Comparison of ENCODE assay signal across 13 cellular contexts in the genomic region with DNA sequence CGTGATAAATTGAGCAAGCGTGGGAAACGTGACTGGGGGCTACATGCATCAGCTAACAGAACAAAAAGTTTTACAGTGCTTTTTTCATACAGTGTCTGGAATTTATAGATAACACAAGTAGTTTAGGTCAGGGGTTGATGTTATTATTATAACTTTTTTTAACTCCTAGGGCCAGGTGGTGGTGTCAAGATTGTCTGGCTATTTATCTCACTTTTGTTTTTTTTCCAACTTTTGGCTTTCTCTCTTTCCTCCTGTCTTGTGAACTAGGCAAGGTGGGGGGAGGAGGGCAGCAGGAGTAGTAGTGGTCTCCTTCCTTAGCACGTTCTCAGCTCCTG. TPM values are rescaled to one million over a fixed set of nuclear protein-coding genes. Genes with fewer than 3 reads are reported as not detected.
DNase-seq lines count a peak whose midpoint lies in the region; ATAC-seq, FAIRE-seq and TF ChIP-seq lines count a peak whose summit lies in the region.
"Not testable (repeated sequence)": the region's sequence is repeated elsewhere in the genome, so short reads cannot be mapped to it uniquely, and the experiment has no call there.
"Had no signal": no experiment of that assay in that cellular context is flagged by ENCODE, and none has a peak within 500 bp of the region (broad histone marks: within the 10 kb centered on the region; RNA-seq: fewer than 3 reads in every experiment).

No MANE protein-coding gene starts in this region.

- H3K4me1 ChIP-seq in KMS-11 (ENCODE audit: low read depth, poor library complexity, severe bottlenecking) (peaks cover 26% of the 10 kb centered on the region), Panc1 (ENCODE audit: control insufficient read depth, insufficient read depth, low read length) (peaks cover 19% of the 10 kb centered on the region), K562 (replicated peaks in 1 of 2; ENCODE audit: control insufficient read depth in 2 of 2, insufficient read depth in 2 of 2, low read length in 2 of 2) (peaks cover 12 to 28% of the 10 kb centered on the region in 2 experiments; a peak in 4 of 5 replicates)

- H3K4me3 ChIP-seq in KMS-11 (IDR thresholded peaks at IDR 0.05; ENCODE audit: insufficient read depth, low read depth, low read length); Panc1 (ENCODE audit: low read depth in 2 of 2, low read length in 2 of 2); K562: not testable (repeated sequence)

- H3K9me1 ChIP-seq in K562 (ENCODE audit: control insufficient read depth, insufficient read depth, low read length): not testable (repeated sequence)

- not testable (repeated sequence) for H3K36me3 Mint-ChIP-seq in WTC11; activated CD8-positive, alpha-beta T cell treated with anti-CD3 and anti-CD28 coated beads for 36 hours (ENCODE audit: low read depth); activated T-helper 2 cell treated with anti-CD3 and anti-CD28 coated beads, Interferon-gamma antibody, Interleukin-2, Interleukin-4, amounts not matched to agents 10 μg/mL and 5 μg/mL and 100 μg/mL, durations not matched to agents 14 hours and 24 hours and 36 hours (ENCODE audit: low read depth); stimulated activated effector memory CD8-positive, alpha-beta T cell treated with anti-CD3 and anti-CD28 coated beads, Interleukin-12 subunit alpha, Interleukin-12 subunit beta, amount 100 ng/mL, for 72 hours

- not testable (repeated sequence) for ATAC-seq in Panc1; WTC11; activated CD8-positive, alpha-beta T cell treated with anti-CD3 and anti-CD28 coated beads for 36 hours; K562; stimulated activated effector memory CD8-positive, alpha-beta T cell treated with anti-CD3 and anti-CD28 coated beads, Interleukin-12 subunit alpha, Interleukin-12 subunit beta, amount 100 ng/mL, for 72 hours

- CTCF ChIA-PET in Panc1 (lab: Charles Lee); K562 (lab: Yijun Ruan, JAX; ENCODE audit: low intra/inter-chr PET ratio): not testable (repeated sequence)
- CTCF ChIA-PET in WTC11 (lab: Charles Lee): interaction anchor here (3.6 kb wide), 1 partner anchor 30 kb away, joined by 17 read pairs; no protein-coding TSS in a partner anchor
- CTCF ChIA-PET in activated CD8-positive, alpha-beta T cell treated with anti-CD3 and anti-CD28 coated beads for 36 hours (lab: Charles Lee): interaction anchor here (4.2 kb wide), 1 partner anchor 28 kb away, joined by 25 read pairs; no protein-coding TSS in a partner anchor

- H3K9me3 Mint-ChIP-seq in WTC11; activated CD8-positive, alpha-beta T cell treated with anti-CD3 and anti-CD28 coated beads for 36 hours; activated T-helper 2 cell treated with anti-CD3 and anti-CD28 coated beads, Interferon-gamma antibody, Interleukin-2, Interleukin-4, amounts not matched to agents 10 μg/mL and 5 μg/mL and 100 μg/mL, durations not matched to agents 14 hours and 24 hours and 36 hours; stimulated activated effector memory CD8-positive, alpha-beta T cell treated with anti-CD3 and anti-CD28 coated beads, Interleukin-12 subunit alpha, Interleukin-12 subunit beta, amount 100 ng/mL, for 72 hours: not testable (repeated sequence)

- not testable (repeated sequence) for TF ChIP-seq POLR2A in K562 (conservative IDR thresholded peaks at IDR 0.05)

- H3K27ac Mint-ChIP-seq in WTC11: peak overlapping the region; percentile 10; the same call in 1 of the 2 replicates
- peak overlapping the region; percentile 74 for H3K27ac Mint-ChIP-seq in activated CD8-positive, alpha-beta T cell treated with anti-CD3 and anti-CD28 coated beads for 36 hours
- H3K27ac Mint-ChIP-seq in activated T-helper 2 cell treated with anti-CD3 and anti-CD28 coated beads, Interferon-gamma antibody, Interleukin-2, Interleukin-4, amounts not matched to agents 10 μg/mL and 5 μg/mL and 100 μg/mL, durations not matched to agents 14 hours and 24 hours and 36 hours: peak overlapping the region; percentile 31
- H3K27ac Mint-ChIP-seq in stimulated activated effector memory CD8-positive, alpha-beta T cell treated with anti-CD3 and anti-CD28 coated beads, Interleukin-12 subunit alpha, Interleukin-12 subunit beta, amount 100 ng/mL, for 72 hours: peak overlapping the region; percentile 86

- not testable (repeated sequence) for DNase-seq in Panc1 (ENCODE audit: low read depth, low spot score); WTC11 (ENCODE audit: low spot score); activated CD8-positive, alpha-beta T cell treated with anti-CD3 and anti-CD28 coated beads for 36 hours; activated T-helper 2 cell treated with anti-CD3 and anti-CD28 coated beads, Interferon-gamma antibody, Interleukin-2, Interleukin-4, amounts not matched to agents 10 μg/mL and 5 μg/mL and 100 μg/mL, durations not matched to agents 14 hours and 24 hours and 36 hours (ENCODE audit: low spot score); stimulated activated effector memory CD8-positive, alpha-beta T cell treated with anti-CD3 and anti-CD28 coated beads, Interleukin-12 subunit alpha, Interleukin-12 subunit beta, amount 100 ng/mL, for 72 hours (ENCODE audit: low spot score in 2 of 2)
- DNase-seq in K562 (ENCODE audit: extremely low read depth in 1 of 4, low spot score in 3 of 4): peak in 1 of 4 experiments; percentile 61

- peak; percentile 56 for TF ChIP-seq EP300 in K562 (IDR thresholded peaks at IDR 0.05; ENCODE audit: low read length)

- peak overlapping the region; percentile 70 for H2AFZ ChIP-seq in KMS-11 (ENCODE audit: low read depth)
- H2AFZ ChIP-seq in K562 (ENCODE audit: low read depth, low read length): peak overlapping the region; percentile 10; the same call in 1 of the 2 replicates

- TF ChIP-seq CTCF in KMS-11 (conservative IDR thresholded peaks at IDR 0.05; ENCODE audit: low read depth, low read length); Panc1 (IDR thresholded peaks at IDR 0.05); WTC11 (IDR thresholded peaks at IDR 0.05); activated CD8-positive, alpha-beta T cell treated with anti-CD3 and anti-CD28 coated beads for 36 hours (IDR thresholded peaks at IDR 0.05); K562 (IDR thresholded peaks at IDR 0.05 in 2 of 3, conservative IDR thresholded peaks at IDR 0.05 in 1 of 3; ENCODE audit: insufficient read depth in 2 of 3, low read depth in 1 of 3, low read length in 3 of 3): not testable (repeated sequence)

- H3K27me3 Mint-ChIP-seq in WTC11 (ENCODE audit: low read depth); activated CD8-positive, alpha-beta T cell treated with anti-CD3 and anti-CD28 coated beads for 36 hours; activated T-helper 2 cell treated with anti-CD3 and anti-CD28 coated beads, Interferon-gamma antibody, Interleukin-2, Interleukin-4, amounts not matched to agents 10 μg/mL and 5 μg/mL and 100 μg/mL, durations not matched to agents 14 hours and 24 hours and 36 hours (ENCODE audit: low read depth): not testable (repeated sequence)

- H3K79me2 ChIP-seq in KMS-11 (ENCODE audit: insufficient read depth, low read depth); K562 (ENCODE audit: control insufficient read depth, insufficient read depth, low read length): not testable (repeated sequence)

- not testable (repeated sequence) for H3K9me3 ChIP-seq in Panc1 (ENCODE audit: control insufficient read depth, insufficient read depth, low read depth, low read length); K562 (replicated peaks; ENCODE audit: control insufficient read depth, insufficient read depth, low read depth, low read length)

- H3K9ac ChIP-seq in KMS-11: 0 out of 2 replicates have a peak overlapping the region, but pooled peaks have one; percentile 24
- peak overlapping the region in 1 of 2 experiments; percentile 18; a peak in 1 of 4 replicates for H3K9ac ChIP-seq in K562 (ENCODE audit: insufficient read depth in 1 of 2, low read depth in 2 of 2, low read length in 2 of 2)

- not testable (repeated sequence) for FAIRE-seq in K562 (lab: Jason Lieb, UNC)

- H3K4me2 ChIP-seq in KMS-11: peak overlapping the region; percentile 72
- peak overlapping the region; percentile 36; the same call in 1 of the 2 replicates for H3K4me2 ChIP-seq in K562 (ENCODE audit: insufficient read depth, low read length)

- POLR2A ChIA-PET in Panc1 (lab: Charles Lee): not testable (repeated sequence)
- POLR2A ChIA-PET in WTC11 (lab: Charles Lee) (interaction anchor here (0.6 kb wide), 1 partner anchor 285 kb away, joined by 4 read pairs; no protein-coding TSS in a partner anchor), K562 (lab: Yijun Ruan, JAX) (interaction anchor here (0.6 to 1.4 kb wide), 4 partner anchors 10 to 557 kb away, joined by 3 to 5 read pairs (median 4); no protein-coding TSS in a partner anchor)
- POLR2A ChIA-PET in activated CD8-positive, alpha-beta T cell treated with anti-CD3 and anti-CD28 coated beads for 36 hours (lab: Charles Lee): interaction anchor here (0.9 to 1.8 kb wide), 4 partner anchors 11 to 25 kb away, joined by 3 to 9 read pairs (median 3); no protein-coding TSS in a partner anchor

- H3K27me3 ChIP-seq in KMS-11 (ENCODE audit: insufficient read depth, low read depth); Panc1 (ENCODE audit: control insufficient read depth, insufficient read depth, low read length); K562 (ENCODE audit: control insufficient read depth in 2 of 2, insufficient read depth in 2 of 2, low read length in 2 of 2): not testable (repeated sequence)

- peaks cover 37% of the 10 kb centered on the region for H3K4me1 Mint-ChIP-seq in WTC11
- peaks cover 23% of the 10 kb centered on the region for H3K4me1 Mint-ChIP-seq in activated CD8-positive, alpha-beta T cell treated with anti-CD3 and anti-CD28 coated beads for 36 hours (ENCODE audit: low read depth)
- peaks cover 17% of the 10 kb centered on the region for H3K4me1 Mint-ChIP-seq in activated T-helper 2 cell treated with anti-CD3 and anti-CD28 coated beads, Interferon-gamma antibody, Interleukin-2, Interleukin-4, amounts not matched to agents 10 μg/mL and 5 μg/mL and 100 μg/mL, durations not matched to agents 14 hours and 24 hours and 36 hours (ENCODE audit: low read depth)
- peaks cover 29% of the 10 kb centered on the region for H3K4me1 Mint-ChIP-seq in stimulated activated effector memory CD8-positive, alpha-beta T cell treated with anti-CD3 and anti-CD28 coated beads, Interleukin-12 subunit alpha, Interleukin-12 subunit beta, amount 100 ng/mL, for 72 hours

- BruUV-seq in Panc1 (replicated peaks; lab: Mats Ljungman, UMichigan); K562 (replicated peaks; lab: Mats Ljungman, UMichigan): not testable (repeated sequence)

- WGBS in K562 (ENCODE audit: insufficient coverage, low coverage, missing lambda C conversion rate): 5% methylated on average over 4 of the region's 4 CpGs

- intact Hi-C loops in Panc1 (cut with micrococcal nuclease; ENCODE audit: unreplicated experiment); activated CD8-positive, alpha-beta T cell treated with anti-CD3 and anti-CD28 coated beads for 36 hours (cut with micrococcal nuclease); activated T-helper 2 cell treated with anti-CD3 and anti-CD28 coated beads, Interferon-gamma antibody, Interleukin-2, Interleukin-4, amounts not matched to agents 10 μg/mL and 5 μg/mL and 100 μg/mL, durations not matched to agents 14 hours and 24 hours and 36 hours (cut with micrococcal nuclease); K562 (cut with micrococcal nuclease): not testable (repeated sequence)

- not testable (repeated sequence) for H3K36me3 ChIP-seq in KMS-11 (ENCODE audit: insufficient read depth); Panc1 (ENCODE audit: control insufficient read depth, insufficient read depth, low read length); K562 (ENCODE audit: control insufficient read depth, insufficient read depth, low read length)

- in situ Hi-C loops in Panc1 (cut with HindIII; ENCODE audit: low pct_unique_long_range_greater_than_20kb, low sequenced_read_pairs); K562 (cut with MboI): not testable (repeated sequence)

- not testable (repeated sequence) for TF ChIP-seq RAD21 in K562 (CRISPR knock-in tag; conservative IDR thresholded peaks at IDR 0.05 in 1 of 2, IDR thresholded peaks at IDR 0.05 in 1 of 2)

- not testable (repeated sequence) for H4K20me1 ChIP-seq in KMS-11 (ENCODE audit: insufficient read depth); K562 (replicated peaks; ENCODE audit: control insufficient read depth, insufficient read depth, low read length)

- H3K4me3 Mint-ChIP-seq in WTC11; activated CD8-positive, alpha-beta T cell treated with anti-CD3 and anti-CD28 coated beads for 36 hours; activated T-helper 2 cell treated with anti-CD3 and anti-CD28 coated beads, Interferon-gamma antibody, Interleukin-2, Interleukin-4, amounts not matched to agents 10 μg/mL and 5 μg/mL and 100 μg/mL, durations not matched to agents 14 hours and 24 hours and 36 hours (ENCODE audit: low read depth): not testable (repeated sequence)
- peak overlapping the region; percentile 54 for H3K4me3 Mint-ChIP-seq in stimulated activated effector memory CD8-positive, alpha-beta T cell treated with anti-CD3 and anti-CD28 coated beads, Interleukin-12 subunit alpha, Interleukin-12 subunit beta, amount 100 ng/mL, for 72 hours

- H3K27ac ChIP-seq in KMS-11 (peak overlapping the region; percentile 61; the same call in 1 of the 2 replicates), Panc1 (ENCODE audit: low read length) (peak overlapping the region; percentile 77)
- H3K27ac ChIP-seq in K562 (ENCODE audit: extremely low read depth, low read depth, low read length): not testable (repeated sequence)

RNA-seq across cellular contexts. Expression of a gene that starts 42.9 kb away (rescaled TPM):
- total RNA-seq in Panc1 (2021; ENCODE audit: unreplicated experiment) (not detected), WTC11 (2021) (not detected in 3 replicates), K562 (2014; rRNA removed) (not detected in 2 replicates), K562 (2014; rRNA removed; fragmentation: Illumina TruSeq; extraction: Trizol) (not detected in 2 replicates), K562 (2015; rRNA removed; fragmentation: Illumina TruSeq; extraction: Trizol) (not detected in 2 replicates), K562 (2021) (not detected in 2 replicates)
- polyA plus RNA-seq in Panc1 (2012; ENCODE audit: insufficient read length): 1.1 TPM
- total RNA-seq in activated CD8-positive, alpha-beta T cell treated with anti-CD3 and anti-CD28 coated beads for 36 hours: not detected
- total RNA-seq in activated T-helper 2 cell treated with anti-CD3 and anti-CD28 coated beads, Interferon-gamma antibody, Interleukin-2, Interleukin-4, amounts not matched to agents 10 μg/mL and 5 μg/mL and 100 μg/mL, durations not matched to agents 14 hours and 24 hours and 36 hours: not detected in 2 replicates
- not detected in 2 replicates for total RNA-seq in K562 (2011; cell fraction: chromatin; rRNA removed; ENCODE audit: low replicate concordance)
- total RNA-seq in K562 (2011; cell fraction: nucleolus; rRNA removed): not detected in 2 replicates
- total RNA-seq in K562 (2011; cell fraction: nucleoplasm; rRNA removed): not detected in 2 replicates
- polyA plus RNA-seq in K562 (2011; rRNA removed) (not detected in 2 replicates), K562 (2014; fragmentation: Illumina TruSeq; extraction: Trizol) (not detected in 2 replicates), K562 (2014; fragmentation: Nextera tagmentation; extraction: Ambion mirVana) (not detected), K562 (2014; rRNA removed) (not detected in 2 replicates)
- polyA plus RNA-seq in K562 (2011; cell fraction: cytosol; rRNA removed): not detected in 2 replicates
- polyA plus RNA-seq in K562 (2011; cell fraction: nucleus; rRNA removed): not detected in 2 replicates
- not detected in 2 replicates for polyA plus RNA-seq in K562 (2012)
- not detected in 2 replicates for polyA minus RNA-seq in K562 (2011; rRNA and poly(A)+ RNA removed)
- polyA minus RNA-seq in K562 (2011; cell fraction: cytosol; rRNA and poly(A)+ RNA removed): not detected in 2 replicates
- not detected in 2 replicates for polyA minus RNA-seq in K562 (2011; cell fraction: nucleus; rRNA and poly(A)+ RNA removed)
- total RNA-seq: Calu3, HepG2, HFFc6, HT1080, SK-MEL-5 had no signal
- polyA plus RNA-seq: A549, HepG2 had no signal

Comparison
In these comparisons a context has a peak if more than half of its experiments do, and no peak if none do; other contexts are left out.
1. H3K27ac Mint-ChIP-seq: peak in every context shown above with its lines; median percentile 86 in stimulated activated effector memory CD8-positive, alpha-beta T cell treated with anti-CD3 and anti-CD28 coated beads, Interleukin-12 subunit alpha, Interleukin-12 subunit beta, amount 100 ng/mL, for 72 hours; 74 in activated CD8-positive, alpha-beta T cell treated with anti-CD3 and anti-CD28 coated beads for 36 hours; 31 in activated T-helper 2 cell treated with anti-CD3 and anti-CD28 coated beads, Interferon-gamma antibody, Interleukin-2, Interleukin-4, amounts not matched to agents 10 μg/mL and 5 μg/mL and 100 μg/mL, durations not matched to agents 14 hours and 24 hours and 36 hours; 10 in WTC11.